Comparison of ENCODE assay signal across 17 cellular contexts in the genomic region with DNA sequence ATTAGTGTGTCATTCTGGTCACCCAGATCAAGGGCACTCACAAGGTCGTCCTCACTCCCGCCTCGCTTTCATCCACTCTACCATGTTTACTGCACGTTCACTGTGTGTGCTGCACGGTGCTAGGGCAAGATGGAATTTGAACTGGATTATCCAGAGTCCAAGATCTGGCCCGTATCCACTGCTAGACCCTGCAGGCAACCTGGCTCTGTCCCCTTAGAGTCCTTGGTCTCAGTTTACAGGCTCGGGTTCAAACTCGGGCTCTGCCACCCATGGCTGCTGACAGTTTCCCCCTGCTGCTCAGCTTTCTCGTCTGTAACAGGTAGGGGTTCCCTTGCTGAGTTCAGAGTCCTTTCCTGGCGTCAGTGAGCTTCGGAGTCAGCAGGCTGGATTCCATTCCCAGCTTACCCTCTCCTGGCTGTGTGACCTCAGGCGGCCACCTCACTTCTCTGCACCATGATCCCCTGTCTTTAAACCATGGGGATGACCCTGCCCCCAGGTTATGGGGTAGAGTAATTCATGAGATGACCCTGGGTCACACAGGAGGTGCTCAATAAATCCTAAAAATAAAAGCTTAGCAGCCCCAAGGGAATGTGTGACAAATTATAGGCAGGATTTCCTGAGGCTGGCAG.
DNase-seq lines count a peak whose midpoint lies in the region; ATAC-seq and TF ChIP-seq lines count a peak whose summit lies in the region.
"Had no signal": no experiment of that assay in that cellular context is flagged by ENCODE, and none has a peak within 500 bp of the region (broad histone marks: within the 10 kb centered on the region; RNA-seq: fewer than 3 reads in every experiment).

No MANE protein-coding gene starts in this region.

- no peak for TF ChIP-seq POLR2A in gastrocnemius medialis (IDR thresholded peaks at IDR 0.05)

- in situ Hi-C loops in gastrocnemius medialis (cut with MboI; ENCODE audit: low sequenced_read_pairs in 4 of 4): loop anchor here in 1 of 4 donors (10.0 kb wide), 1 partner anchor 72 kb away; no protein-coding TSS in a partner anchor

- H3K9me3 ChIP-seq in BLaER1 treated with 17β-estradiol and CSF1 and Interleukin-3, amounts not matched to agents 10 nM and 100 nM (replicated peaks in 1 of 11): peaks cover 0 to 11% (median 6%) of the 10 kb centered on the region in 11 experiments; a peak in 6 of 22 replicates
- no peaks in the 10 kb centered on the region for H3K9me3 ChIP-seq in SJCRH30 (replicated peaks)
- no peaks in the 10 kb centered on the region for H3K9me3 ChIP-seq in gastrocnemius medialis
- H3K9me3 ChIP-seq: A549, Peyer's patch had no signal

- H2BK120ac ChIP-seq in mesendoderm (ENCODE audit: low read depth, low read length): peak overlapping the region; percentile 30

- H3K56ac ChIP-seq in mesendoderm (ENCODE audit: low read length): no peak overlapping the region

- ATAC-seq in gastrocnemius medialis: peak; percentile 8 to 17

- 0 out of 22 replicates have a peak overlapping the region, but pooled peaks of 2 of the 11 experiments have one; percentile 3 to 19 for H3K27ac ChIP-seq in BLaER1 treated with 17β-estradiol and CSF1 and Interleukin-3, amounts not matched to agents 10 nM and 100 nM
- H3K27ac ChIP-seq in SJCRH30: peak overlapping the region; percentile 90
- no peak overlapping the region for H3K27ac ChIP-seq in mesendoderm (ENCODE audit: low read depth, low read length)
- peak overlapping the region; percentile 93 to 95 (median 94) for H3K27ac ChIP-seq in gastrocnemius medialis
- H3K27ac ChIP-seq: A549, Peyer's patch had no signal

- intact Hi-C loops in gastrocnemius medialis (cut with DNase I; ENCODE audit: low total_unique reads): loop anchor here (1.0 to 5.0 kb wide), 5 partner anchors 21 to 215 kb away; no protein-coding TSS in a partner anchor

- H3K79me2 ChIP-seq in mesendoderm (ENCODE audit: control insufficient read depth, insufficient read depth, low read length): no peaks in the 10 kb centered on the region

- H4K20me1 ChIP-seq in BLaER1 treated with 17β-estradiol and CSF1 and Interleukin-3, amounts not matched to agents 10 nM and 100 nM: no peaks in the 10 kb centered on the region; a peak in 1 of 22 replicates

- no peak overlapping the region for H2BK5ac ChIP-seq in mesendoderm (ENCODE audit: low read length)

- H3K27me3 ChIP-seq in BLaER1 treated with 17β-estradiol and CSF1 and Interleukin-3, amounts not matched to agents 10 nM and 100 nM: no peaks in the 10 kb centered on the region
- no peaks in the 10 kb centered on the region for H3K27me3 ChIP-seq in SJCRH30
- no peaks in the 10 kb centered on the region for H3K27me3 ChIP-seq in mesendoderm (ENCODE audit: insufficient read depth, low read length, poor library complexity)
- no peaks in the 10 kb centered on the region for H3K27me3 ChIP-seq in gastrocnemius medialis
- H3K27me3 ChIP-seq: Peyer's patch had no signal

- H3K4me2 ChIP-seq in BLaER1 treated with 17β-estradiol and CSF1 and Interleukin-3, amounts not matched to agents 10 nM and 100 nM: peak overlapping the region; percentile 15 to 80 (median 71); a peak in 21 of 22 replicates
- H3K4me2 ChIP-seq in mesendoderm (ENCODE audit: low read length): no peak overlapping the region
- H3K4me2 ChIP-seq: A549 had no signal

- H2BK15ac ChIP-seq in mesendoderm (replicated peaks; ENCODE audit: low read depth): no peak overlapping the region

- no peak overlapping the region for H3K4ac ChIP-seq in mesendoderm (ENCODE audit: low read depth, low read length)

- H4K5ac ChIP-seq in mesendoderm (ENCODE audit: low read length): no peak overlapping the region

- no peaks in the 10 kb centered on the region for H3K36me3 ChIP-seq in BLaER1 treated with 17β-estradiol and CSF1 and Interleukin-3, amounts not matched to agents 10 nM and 100 nM
- H3K36me3 ChIP-seq in SJCRH30 (no peaks in the 10 kb centered on the region), mesendoderm (ENCODE audit: control insufficient read depth, insufficient read depth, low read length) (no peaks in the 10 kb centered on the region), gastrocnemius medialis (no peaks in the 10 kb centered on the region)
- H3K36me3 ChIP-seq: Peyer's patch had no signal

- H3K9ac ChIP-seq in BLaER1 treated with 17β-estradiol and CSF1 and Interleukin-3, amounts not matched to agents 10 nM and 100 nM: peak overlapping the region in 3 of 11 experiments; percentile 19 to 31 (median 24); a peak in 2 of 22 replicates
- H3K9ac ChIP-seq in mesendoderm (ENCODE audit: low read length): no peak overlapping the region

- no peaks in the 10 kb centered on the region for H3K79me1 ChIP-seq in mesendoderm (ENCODE audit: low read length)

- no peak overlapping the region for H3K18ac ChIP-seq in mesendoderm (ENCODE audit: low read length)

- no CpG with 5 or more reads among the region's 12 CpGs for WGBS in mesendoderm (ENCODE audit: extremely low coverage, insufficient coverage, low lambda C conversion rate)

- no peak overlapping the region for H3K23ac ChIP-seq in mesendoderm (ENCODE audit: low read length)

- TF ChIP-seq CTCF in gastrocnemius medialis (IDR thresholded peaks at IDR 0.05 in 4 of 5, conservative IDR thresholded peaks at IDR 0.05 in 1 of 5): no peak

- H4K8ac ChIP-seq in mesendoderm (ENCODE audit: low read depth, low read length): no peak overlapping the region

- H2AK5ac ChIP-seq in mesendoderm (ENCODE audit: low read length): no peak overlapping the region

- DNase-seq in SJCRH30 (no peak), mesendoderm (no peak), gastrocnemius medialis (peak in 1 of 2 donors; percentile 54), mesenteric fat pad (ENCODE audit: low spot score) (no peak), C1 segment of cervical spinal cord (lab: John Stamatoyannopoulos, UW) (no peak), NCI-H1694 treated with DMSO at 0.1 percent for 48 hours (lab: John Stamatoyannopoulos, UW) (no peak), Kasumi-1 (lab: John Stamatoyannopoulos, UW) (no peak)
- DNase-seq: Calu3; CD4-positive, CD25-positive, alpha-beta regulatory T cell; MM.1S; NCI-H1105; NCI-H187; NCI-H82; SHP77 treated with DMSO at 0.1 percent for 48 hours had no signal

- peaks cover 16 to 37% (median 21%) of the 10 kb centered on the region in 10 experiments for H3K4me1 ChIP-seq in BLaER1 treated with 17β-estradiol and CSF1 and Interleukin-3, amounts not matched to agents 10 nM and 100 nM
- peaks cover 39% of the 10 kb centered on the region for H3K4me1 ChIP-seq in SJCRH30
- H3K4me1 ChIP-seq in mesendoderm (ENCODE audit: control insufficient read depth, low read depth, low read length): no peaks in the 10 kb centered on the region
- peaks cover 49 to 57% of the 10 kb centered on the region in 2 donors for H3K4me1 ChIP-seq in gastrocnemius medialis
- H3K4me1 ChIP-seq: Peyer's patch had no signal

- no peak overlapping the region for H3K4me3 ChIP-seq in BLaER1 treated with 17β-estradiol and CSF1 and Interleukin-3, amounts not matched to agents 10 nM and 100 nM
- H3K4me3 ChIP-seq in SJCRH30 (no peak overlapping the region), mesendoderm (ENCODE audit: low read length) (no peak overlapping the region), gastrocnemius medialis (no peak overlapping the region)
- H3K4me3 ChIP-seq: A549, Peyer's patch had no signal
